20 cellular contexts compared by ENCODE assay signal in the genomic region with DNA sequence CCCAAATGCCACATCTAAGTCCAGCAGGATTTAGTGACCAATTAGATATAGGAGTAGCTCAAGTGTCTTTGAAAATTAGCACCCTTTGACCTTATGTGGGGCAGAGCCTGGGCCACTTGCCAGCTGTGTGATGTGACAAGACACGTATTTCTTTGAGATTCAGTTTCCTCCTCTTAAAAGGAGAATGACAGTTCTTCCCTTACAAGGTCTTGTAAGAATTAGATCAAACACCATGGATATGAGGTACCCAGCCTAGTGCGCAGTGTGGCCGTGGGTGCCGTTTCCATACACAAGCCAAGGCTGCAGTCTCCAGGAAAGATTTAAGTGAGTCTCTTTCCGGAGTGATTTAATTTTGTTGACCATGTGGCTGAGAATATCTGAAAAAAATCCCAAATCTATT. TPM values are rescaled to one million over a fixed set of nuclear protein-coding genes. Genes with fewer than 3 reads are reported as not detected.
DNase-seq lines count a peak whose midpoint lies in the region; ATAC-seq, FAIRE-seq and TF ChIP-seq lines count a peak whose summit lies in the region.
"Had no signal": no experiment of that assay in that cellular context is flagged by ENCODE, and none has a peak within 500 bp of the region (broad histone marks: within the 10 kb centered on the region; RNA-seq: fewer than 3 reads in every experiment).

No MANE protein-coding gene starts in this region.

- H3K9me3 Mint-ChIP-seq in naive thymus-derived CD8-positive, alpha-beta T cell = no peaks in the 10 kb centered on the region
- H3K9me3 Mint-ChIP-seq: CD8-positive, alpha-beta T cell had no signal

- no peaks in the 10 kb centered on the region for H3K79me2 ChIP-seq in mesendoderm (ENCODE audit: control insufficient read depth, insufficient read depth, low read length)

- POLR2A ChIA-PET in naive thymus-derived CD8-positive, alpha-beta T cell (lab: Charles Lee) = no interaction called here

- H3K23ac ChIP-seq in mesendoderm (ENCODE audit: low read length) = peak overlapping the region; percentile 32

- H3K36me3 Mint-ChIP-seq in naive thymus-derived CD8-positive, alpha-beta T cell = peaks cover 0 to 2% (median 0%) of the 10 kb centered on the region in 3 donors
- H3K36me3 Mint-ChIP-seq: CD8-positive, alpha-beta T cell had no signal

- no peaks in the 10 kb centered on the region for H3K27me3 ChIP-seq in left ventricle myocardium inferior (ENCODE audit: low read depth)
- H3K27me3 ChIP-seq in mesendoderm (ENCODE audit: insufficient read depth, low read length, poor library complexity) = no peaks in the 10 kb centered on the region
- H3K27me3 ChIP-seq in tibial artery = no peaks in the 10 kb centered on the region
- H3K27me3 ChIP-seq: BLaER1 treated with 17β-estradiol and CSF1 and Interleukin-3, amounts not matched to agents 10 nM and 100 nM had no signal

- ATAC-seq in left ventricle myocardium superior (no peak), HG03520 (IDR thresholded peaks at IDR 0.05; ENCODE audit: unreplicated experiment) (no peak)
- ATAC-seq in naive thymus-derived CD8-positive, alpha-beta T cell = no peak
- ATAC-seq: CD8-positive, alpha-beta T cell; GM23338 had no signal

- H2BK120ac ChIP-seq in mesendoderm (ENCODE audit: low read depth, low read length) = no peak overlapping the region

- peak; percentile 43 for DNase-seq in left ventricle myocardium superior
- DNase-seq in left ventricle myocardium inferior = no peak
- no peak for DNase-seq in GM19239 (ENCODE audit: insufficient read length, low spot score)
- peak; percentile 89 for DNase-seq in dermis blood vessel endothelial cell
- no peak for DNase-seq in mesendoderm
- DNase-seq in tibial artery = no peak
- DNase-seq in naive thymus-derived CD8-positive, alpha-beta T cell = no peak
- DNase-seq: 8988T; Calu3; CD8-positive, alpha-beta T cell; DMS79 treated with DMSO at 0.1 percent for 48 hours; GF-D8; HCEC 1CT had no signal

- no peak overlapping the region for H4K8ac ChIP-seq in mesendoderm (ENCODE audit: low read depth, low read length)

- intact Hi-C loops in left ventricle myocardium superior (cut with micrococcal nuclease) (no loop called here), left ventricle myocardium inferior (cut with micrococcal nuclease) (no loop called here), tibial artery (cut with DNase I; ENCODE audit: low total_unique reads) (no loop called here)

- H3K4me3 ChIP-seq in left ventricle myocardium inferior (no peak overlapping the region), mesendoderm (ENCODE audit: low read length) (no peak overlapping the region), tibial artery (no peak overlapping the region)
- H3K4me3 ChIP-seq: BLaER1 treated with 17β-estradiol and CSF1 and Interleukin-3, amounts not matched to agents 10 nM and 100 nM; GM23338 had no signal

- no peak overlapping the region for H3K4ac ChIP-seq in mesendoderm (ENCODE audit: low read depth, low read length)

- H3K79me1 ChIP-seq in mesendoderm (ENCODE audit: low read length) = peaks cover 1% of the 10 kb centered on the region

- peaks cover 0 to under 1% (median 0%) of the 10 kb centered on the region in 4 donors for H3K4me1 Mint-ChIP-seq in naive thymus-derived CD8-positive, alpha-beta T cell

- FAIRE-seq in GM19239 (lab: Jason Lieb, UNC) = peak; percentile 58
- FAIRE-seq: H54, HTR-8/SVneo had no signal

- no peak overlapping the region for H3K9ac ChIP-seq in mesendoderm (ENCODE audit: low read length)
- H3K9ac ChIP-seq: BLaER1 treated with 17β-estradiol and CSF1 and Interleukin-3, amounts not matched to agents 10 nM and 100 nM had no signal

- no peak overlapping the region for H3K27ac Mint-ChIP-seq in naive thymus-derived CD8-positive, alpha-beta T cell
- H3K27ac Mint-ChIP-seq: B cell; CD8-positive, alpha-beta T cell; GM23338; IgD-negative memory B cell had no signal

- no peak overlapping the region for H2BK15ac ChIP-seq in mesendoderm (replicated peaks; ENCODE audit: low read depth)

- H3K4me1 ChIP-seq in left ventricle myocardium inferior (peaks cover 66% of the 10 kb centered on the region), mesendoderm (ENCODE audit: control insufficient read depth, low read depth, low read length) (peaks cover 4% of the 10 kb centered on the region), tibial artery (no peaks in the 10 kb centered on the region)

- H2AK5ac ChIP-seq in mesendoderm (ENCODE audit: low read length) = no peak overlapping the region

- H3K18ac ChIP-seq in mesendoderm (ENCODE audit: low read length) = no peak overlapping the region

- TF ChIP-seq CTCF in left ventricle myocardium inferior (IDR thresholded peaks at IDR 0.05; ENCODE audit: borderline replicate concordance) (no peak), tibial artery (IDR thresholded peaks at IDR 0.05) (no peak)

- peaks cover 8% of the 10 kb centered on the region for H3K36me3 ChIP-seq in left ventricle myocardium inferior
- no peaks in the 10 kb centered on the region for H3K36me3 ChIP-seq in mesendoderm (ENCODE audit: control insufficient read depth, insufficient read depth, low read length)
- peaks cover 0 to 7% (median 0%) of the 10 kb centered on the region in 3 donors for H3K36me3 ChIP-seq in tibial artery

- H3K56ac ChIP-seq in mesendoderm (ENCODE audit: low read length) = no peak overlapping the region

- H3K27ac ChIP-seq in left ventricle myocardium inferior (replicated peaks) (no peak overlapping the region), mesendoderm (ENCODE audit: low read depth, low read length) (no peak overlapping the region), tibial artery (no peak overlapping the region)
- H3K27ac ChIP-seq: BLaER1 treated with 17β-estradiol and CSF1 and Interleukin-3, amounts not matched to agents 10 nM and 100 nM had no signal

- no peak overlapping the region for H3K4me2 ChIP-seq in mesendoderm (ENCODE audit: low read length)
- H3K4me2 ChIP-seq: GM23338 had no signal

- H3K9me3 ChIP-seq in left ventricle myocardium inferior (replicated peaks) (no peaks in the 10 kb centered on the region), tibial artery (no peaks in the 10 kb centered on the region)

- no peak overlapping the region for H4K5ac ChIP-seq in mesendoderm (ENCODE audit: low read length)

- WGBS in mesendoderm (ENCODE audit: extremely low coverage, insufficient coverage, low lambda C conversion rate) = no CpG with 5 or more reads among the region's 5 CpGs

- no peaks in the 10 kb centered on the region for H3K27me3 Mint-ChIP-seq in naive thymus-derived CD8-positive, alpha-beta T cell
- H3K27me3 Mint-ChIP-seq: B cell, IgD-negative memory B cell had no signal

- H3K4me3 Mint-ChIP-seq in naive thymus-derived CD8-positive, alpha-beta T cell = no peak overlapping the region
- H3K4me3 Mint-ChIP-seq: B cell; CD8-positive, alpha-beta T cell; GM23338 had no signal

- no peak overlapping the region for H2BK5ac ChIP-seq in mesendoderm (ENCODE audit: low read length)

RNA-seq across cellular contexts. Expression of a gene that starts 46.3 kb away (rescaled TPM):
- 41.7 TPM for total RNA-seq in left ventricle myocardium superior
- 38.0 TPM for total RNA-seq in left ventricle myocardium inferior
- total RNA-seq in dermis blood vessel endothelial cell = 51.7 and 64.1 TPM in 2 replicates
- 2.5 TPM for polyA plus RNA-seq in mesendoderm (2013, experiment 1 of 2)
- 2.4 TPM for polyA plus RNA-seq in mesendoderm (2013, experiment 2 of 2)
- 1 to 10 TPM; 1.1 to 1.8 TPM for total RNA-seq in naive thymus-derived CD8-positive, alpha-beta T cell
- polyA plus RNA-seq in naive thymus-derived CD8-positive, alpha-beta T cell = 1 to 10 TPM in 2 of 3 donors, under 1 TPM in 1; 0.32 to 2.3 (median 1.6) TPM

Comparison
In these comparisons a context has a peak if more than half of its experiments do, and no peak if none do; other contexts are left out.
1. DNase-seq: peak in left ventricle myocardium superior (single experiment) and dermis blood vessel endothelial cell (single experiment); none in left ventricle myocardium inferior (single experiment), GM19239 (single experiment), mesendoderm (single experiment), tibial artery (0 of 2) and naive thymus-derived CD8-positive, alpha-beta T cell (0 of 10).
2. RNA of a gene that starts 46.3 kb away (total RNA-seq): 51.7 to 64.1 TPM in dermis blood vessel endothelial cell, 41.7 TPM in left ventricle myocardium superior (single experiment) and 38.0 TPM in left ventricle myocardium inferior (single experiment); 1.1 to 1.8 TPM in naive thymus-derived CD8-positive, alpha-beta T cell; every median in the first group is over 10 times any median in the second.